1 cellular context compared by ENCODE assay signal in genomic region chr2:88137833-88138232, GRCh38.
TF ChIP-seq lines count a peak whose summit lies in the region.

No MANE protein-coding gene starts in this region.

TF ChIP-seq in HepG2, 621 proteins besides CTCF, POLR2A, EP300 and RAD21:
- TF ChIP-seq FUBP1 (CRISPR knock-in tag; IDR thresholded peaks at IDR 0.05; ENCODE audit: borderline replicate concordance) (no peak), KLF12 (CRISPR knock-in tag; IDR thresholded peaks at IDR 0.05; ENCODE audit: borderline replicate concordance) (no peak), PRDM10 (CRISPR knock-in tag; IDR thresholded peaks at IDR 0.05; ENCODE audit: low read depth) (no peak), CEBPZ (IDR thresholded peaks at IDR 0.05; ENCODE audit: low read length) (no peak), ZNF792 (CRISPR knock-in tag; IDR thresholded peaks at IDR 0.05) (no peak), CHCHD3 (CRISPR knock-in tag; IDR thresholded peaks at IDR 0.05) (no peak), ZMAT5 (CRISPR knock-in tag; IDR thresholded peaks at IDR 0.05; ENCODE audit: borderline replicate concordance, low read depth) (no peak), FOXO1 (CRISPR knock-in tag; IDR thresholded peaks at IDR 0.05) (no peak), ZFP62 (CRISPR knock-in tag; IDR thresholded peaks at IDR 0.05) (no peak), ZNF703 (CRISPR knock-in tag; IDR thresholded peaks at IDR 0.05; ENCODE audit: borderline replicate concordance) (no peak), HNRNPK (IDR thresholded peaks at IDR 0.05; ENCODE audit: low read depth, low read length, poor library complexity, severe bottlenecking) (no peak), ZNF558 (CRISPR knock-in tag; IDR thresholded peaks at IDR 0.05; ENCODE audit: borderline replicate concordance) (no peak), TGIF2 (CRISPR knock-in tag; IDR thresholded peaks at IDR 0.05) (no peak), ZNF281 (CRISPR knock-in tag; IDR thresholded peaks at IDR 0.05; ENCODE audit: borderline replicate concordance) (no peak), ZNF12 (CRISPR knock-in tag; IDR thresholded peaks at IDR 0.05) (peak; percentile 97), ZNF609 (CRISPR knock-in tag; IDR thresholded peaks at IDR 0.05; ENCODE audit: borderline replicate concordance) (0 out of 2 replicates have a peak, but pooled peaks have one; percentile 7), POGK (CRISPR knock-in tag; conservative IDR thresholded peaks at IDR 0.05) (no peak), ZNF468 (CRISPR knock-in tag; IDR thresholded peaks at IDR 0.05) (no peak), ZBTB10 (CRISPR knock-in tag; IDR thresholded peaks at IDR 0.05; ENCODE audit: borderline replicate concordance) (no peak), RBM22 (optimal IDR thresholded peaks at IDR 0.05; ENCODE audit: low read length) (no peak), STAT5B (CRISPR knock-in tag; IDR thresholded peaks at IDR 0.05) (no peak), SIX4 (CRISPR knock-in tag; IDR thresholded peaks at IDR 0.05) (no peak), ZNF816 (CRISPR knock-in tag; IDR thresholded peaks at IDR 0.05; ENCODE audit: borderline replicate concordance) (no peak), ZNF280D (CRISPR knock-in tag; IDR thresholded peaks at IDR 0.05) (0 out of 2 replicates have a peak, but pooled peaks have one; percentile 36), CHD2 (IDR thresholded peaks at IDR 0.05; ENCODE audit: low read depth, low read length) (no peak), RBAK (CRISPR knock-in tag; IDR thresholded peaks at IDR 0.05) (no peak), POLR2AphosphoS5 (IDR thresholded peaks at IDR 0.05; ENCODE audit: low read depth, low read length) (no peak)
